9 cellular contexts compared by ENCODE assay signal in genomic region chr6:148509152-148509571, GRCh38.
DNase-seq lines count a peak whose midpoint lies in the region; ATAC-seq and TF ChIP-seq lines count a peak whose summit lies in the region.
"Had no signal": no experiment of that assay in that cellular context is flagged by ENCODE, and none has a peak within 500 bp of the region (broad histone marks: within the 10 kb centered on the region; RNA-seq: fewer than 3 reads in every experiment).

No MANE protein-coding gene starts in this region.

- no peaks in the 10 kb centered on the region for H3K9me3 ChIP-seq in right atrium auricular region
- no peaks in the 10 kb centered on the region for H3K9me3 ChIP-seq in duodenal mucosa (ENCODE audit: control insufficient read depth in 1 of 2, low read length in 2 of 2)
- H3K9me3 ChIP-seq in vagina, result no peaks in the 10 kb centered on the region

- peaks cover 32% of the 10 kb centered on the region for H3K36me3 Mint-ChIP-seq in nephron progenitor cell (ENCODE audit: low read depth)
- H3K36me3 Mint-ChIP-seq in activated T-cell treated with anti-CD3 and anti-CD28 coated beads, Interleukin-2, amount 50 U/mL, for 24 hours (ENCODE audit: low read depth), result no peaks in the 10 kb centered on the region
- H3K36me3 Mint-ChIP-seq: CD14-positive monocyte had no signal

- H3K9me3 Mint-ChIP-seq in nephron progenitor cell, result peaks cover 8% of the 10 kb centered on the region
- no peaks in the 10 kb centered on the region for H3K9me3 Mint-ChIP-seq in activated T-cell treated with anti-CD3 and anti-CD28 coated beads, Interleukin-2, amount 50 U/mL, for 24 hours

- H3K27me3 ChIP-seq in right atrium auricular region (no peaks in the 10 kb centered on the region), duodenal mucosa (ENCODE audit: control insufficient read depth in 1 of 2, insufficient read depth in 2 of 2, low read length in 2 of 2) (no peaks in the 10 kb centered on the region), vagina (no peaks in the 10 kb centered on the region)

- H3K4me3 Mint-ChIP-seq in nephron progenitor cell, result peak overlapping the region; percentile 74
- no peak overlapping the region for H3K4me3 Mint-ChIP-seq in activated T-cell treated with anti-CD3 and anti-CD28 coated beads, Interleukin-2, amount 50 U/mL, for 24 hours

- DNase-seq in right atrium auricular region (ENCODE audit: low spot score) (no peak), cardiac septum (ENCODE audit: low spot score) (no peak), nephron progenitor cell (no peak), vagina (ENCODE audit: extremely low spot score in 2 of 2) (no peak)
- DNase-seq in activated T-cell treated with anti-CD3 and anti-CD28 coated beads, Interleukin-2, amount 50 U/mL, for 24 hours, result no peak

- H3K4me3 ChIP-seq in right atrium auricular region (peak overlapping the region; percentile 44 to 53), duodenal mucosa (ENCODE audit: low read depth in 1 of 2, low read length in 2 of 2) (peak overlapping the region; percentile 53 to 56), vagina (peak overlapping the region; percentile 44 to 49)

- TF ChIP-seq CTCF in right atrium auricular region (IDR thresholded peaks at IDR 0.05), result no peak
- TF ChIP-seq CTCF in nephron progenitor cell (IDR thresholded peaks at IDR 0.05), result no peak
- no peak for TF ChIP-seq CTCF in vagina (IDR thresholded peaks at IDR 0.05)

- H3K36me3 ChIP-seq in right atrium auricular region (no peaks in the 10 kb centered on the region), duodenal mucosa (ENCODE audit: control insufficient read depth in 1 of 2, insufficient read depth in 2 of 2, low read length in 2 of 2) (no peaks in the 10 kb centered on the region), vagina (no peaks in the 10 kb centered on the region)

- peaks cover 60% of the 10 kb centered on the region for H3K4me1 Mint-ChIP-seq in nephron progenitor cell
- H3K4me1 Mint-ChIP-seq in activated T-cell treated with anti-CD3 and anti-CD28 coated beads, Interleukin-2, amount 50 U/mL, for 24 hours (ENCODE audit: low read depth), result no peaks in the 10 kb centered on the region

- peak overlapping the region in 1 of 2 donors; percentile 49 for H3K9ac ChIP-seq in duodenal mucosa (ENCODE audit: low read depth in 1 of 2, low read length in 2 of 2)

- intact Hi-C loops in cardiac septum (cut with DNase I) (no loop called here), vagina (cut with DNase I) (no loop called here)

- H3K27ac ChIP-seq in right atrium auricular region (peak overlapping the region; percentile 77 to 88), duodenal mucosa (ENCODE audit: low read depth, low read length) (peak overlapping the region; percentile 69), vagina (peak overlapping the region; percentile 94)

- H3K4me1 ChIP-seq in right atrium auricular region (peaks cover 0 to 24% of the 10 kb centered on the region in 2 donors), duodenal mucosa (ENCODE audit: control insufficient read depth in 1 of 2, insufficient read depth in 2 of 2, low read length in 2 of 2) (peaks cover 0 to 3% of the 10 kb centered on the region in 2 donors), vagina (peaks cover 46% of the 10 kb centered on the region)

- no peak for TF ChIP-seq POLR2A in vagina (IDR thresholded peaks at IDR 0.05)

- ATAC-seq in HG03432 (IDR thresholded peaks at IDR 0.05; ENCODE audit: unreplicated experiment) (no peak), GM21737 (IDR thresholded peaks at IDR 0.05; ENCODE audit: unreplicated experiment) (no peak)

- no peaks in the 10 kb centered on the region for H3K27me3 Mint-ChIP-seq in nephron progenitor cell (ENCODE audit: low read depth, poor library complexity)
- peaks cover 46% of the 10 kb centered on the region for H3K27me3 Mint-ChIP-seq in activated T-cell treated with anti-CD3 and anti-CD28 coated beads, Interleukin-2, amount 50 U/mL, for 24 hours

- H3K27ac Mint-ChIP-seq in nephron progenitor cell, result peak overlapping the region; percentile 96
- no peak overlapping the region for H3K27ac Mint-ChIP-seq in activated T-cell treated with anti-CD3 and anti-CD28 coated beads, Interleukin-2, amount 50 U/mL, for 24 hours
